Comparison of ENCODE assay signal across 35 cellular contexts in genomic region chr3:42672495-42672894, GRCh38. TPM values are rescaled to one million over a fixed set of nuclear protein-coding genes. Genes with fewer than 3 reads are reported as not detected.
"Had no signal": no experiment of that assay in that cellular context is flagged by ENCODE, and none has a peak within 500 bp of the region (broad histone marks: within the 10 kb centered on the region; RNA-seq: fewer than 3 reads in every experiment).

No MANE protein-coding gene starts in this region.

- H3K27ac ChIP-seq: body of pancreas, brain microvascular endothelial cell, breast epithelium, WERI-Rb-1 had no signal

- H3K9me3 ChIP-seq: body of pancreas, breast epithelium had no signal

- H3K4me1 ChIP-seq: body of pancreas, breast epithelium had no signal

- H3K4me1 Mint-ChIP-seq: activated CD4-positive, alpha-beta T cell treated with anti-CD3 and anti-CD28 coated beads for 36 hours; activated CD4-positive, alpha-beta T cell treated with anti-CD3 and anti-CD28 coated beads, Interleukin-2, amount 10 ng/mL, durations not matched to agents 7 days and 5 days; activated naive CD4-positive, alpha-beta T cell treated with anti-CD3 and anti-CD28 coated beads, Interleukin-2, amount 10 ng/mL, durations not matched to agents 7 days and 5 days; activated naive CD4-positive, alpha-beta T cell treated with anti-CD3 and anti-CD28 coated beads, Interleukin-2, amount 50 U/mL, for 24 hours; activated naive CD8-positive, alpha-beta T cell treated with anti-CD3 and anti-CD28 coated beads, Interleukin-2, amount 10 ng/mL, durations not matched to agents 7 days and 5 days; activated naive CD8-positive, alpha-beta T cell treated with anti-CD3 and anti-CD28 coated beads, Interleukin-2, amount 50 U/mL, for 24 hours had no signal

- H3K27me3 Mint-ChIP-seq: activated naive CD4-positive, alpha-beta T cell treated with anti-CD3 and anti-CD28 coated beads, Interleukin-2, amount 50 U/mL, for 24 hours; activated T-cell treated with anti-CD3 and anti-CD28 coated beads, Interleukin-2, amount 50 U/mL, for 24 hours had no signal

- H3K27me3 ChIP-seq: body of pancreas, brain microvascular endothelial cell, breast epithelium had no signal

- H3K36me3 ChIP-seq: brain microvascular endothelial cell, breast epithelium, WERI-Rb-1 had no signal

- DNase-seq: activated CD4-positive, alpha-beta T cell treated with anti-CD3 and anti-CD28 coated beads for 1 hour; activated CD4-positive, alpha-beta T cell treated with anti-CD3 and anti-CD28 coated beads for 36 hours; activated CD4-positive, alpha-beta T cell treated with anti-CD3 and anti-CD28 coated beads for 48 hours; activated CD4-positive, alpha-beta T cell treated with anti-CD3 and anti-CD28 coated beads, Interleukin-2, amount 10 ng/mL, durations not matched to agents 7 days and 5 days; activated CD4-positive, alpha-beta T cell treated with anti-CD3 and anti-CD28 coated beads, Interleukin-2, amount 50 U/mL, for 48 hours; activated CD4-positive, CD25-positive, alpha-beta regulatory T cell; activated CD8-positive, alpha-beta memory T cell treated with anti-CD3 and anti-CD28 coated beads, Interleukin-2, amount 50 U/mL, for 48 hours; activated effector memory CD4-positive, alpha-beta T cell treated with Interleukin-2 at 50 U/mL for 16 hours; activated gamma-delta T cell treated with Interleukin-2 at 50 U/mL for 16 hours; activated naive CD4-positive, alpha-beta T cell; activated naive CD4-positive, alpha-beta T cell treated with anti-CD3 and anti-CD28 coated beads, Interleukin-2, amount 10 ng/mL, durations not matched to agents 7 days and 5 days; activated naive CD8-positive, alpha-beta T cell treated with anti-CD3 and anti-CD28 coated beads, Interleukin-2, amount 10 ng/mL, durations not matched to agents 7 days and 5 days; activated naive CD8-positive, alpha-beta T cell treated with anti-CD3 and anti-CD28 coated beads, Interleukin-2, amount 50 U/mL, for 24 hours; activated T-cell treated with anti-CD3 and anti-CD28 coated beads, Interleukin-2, amount 50 U/mL, for 24 hours; activated T-cell treated with anti-CD3 and anti-CD28 coated beads, Interleukin-2, amount 50 U/mL, for 48 hours; body of pancreas; brain microvascular endothelial cell; central memory CD4-positive, alpha-beta T cell; T-helper 1 cell; T-helper 2 cell; T-helper 9 cell had no signal

- ATAC-seq: activated CD4-positive, alpha-beta T cell treated with anti-CD3 and anti-CD28 coated beads for 36 hours; activated CD4-positive, CD25-positive, alpha-beta regulatory T cell treated with anti-CD3 and anti-CD28 coated beads, Interleukin-2, amount 50 U/mL, for 24 hours; activated CD8-positive, alpha-beta T cell treated with anti-CD3 and anti-CD28 coated beads for 36 hours; activated naive CD8-positive, alpha-beta T cell treated with anti-CD3 and anti-CD28 coated beads, Interleukin-2, amount 50 U/mL, for 24 hours; body of pancreas; WTC11 had no signal

- H3K4me3 Mint-ChIP-seq: activated CD4-positive, alpha-beta T cell treated with anti-CD3 and anti-CD28 coated beads for 36 hours; activated CD4-positive, alpha-beta T cell treated with anti-CD3 and anti-CD28 coated beads, Interleukin-2, amount 10 ng/mL, durations not matched to agents 7 days and 5 days; activated CD8-positive, alpha-beta T cell treated with anti-CD3 and anti-CD28 coated beads for 36 hours; activated naive CD4-positive, alpha-beta T cell treated with anti-CD3 and anti-CD28 coated beads, Interleukin-2, amount 10 ng/mL, durations not matched to agents 7 days and 5 days; activated naive CD4-positive, alpha-beta T cell treated with anti-CD3 and anti-CD28 coated beads, Interleukin-2, amount 50 U/mL, for 24 hours; activated naive CD8-positive, alpha-beta T cell; activated naive CD8-positive, alpha-beta T cell treated with anti-CD3 and anti-CD28 coated beads, Interleukin-2, amount 10 ng/mL, durations not matched to agents 7 days and 5 days; activated naive CD8-positive, alpha-beta T cell treated with anti-CD3 and anti-CD28 coated beads, Interleukin-2, amount 50 U/mL, for 24 hours; activated T-cell treated with anti-CD3 and anti-CD28 coated beads, Interleukin-2, amount 50 U/mL, for 24 hours; T-helper 1 cell treated with Interleukin-12 subunit alpha and Interleukin-12 subunit beta and Interleukin-4 antibody, amounts not matched to agents 30 μg/mL and 1 μg/mL, for 36 hours; T-helper 2 cell treated with Interferon-gamma antibody and Interleukin-4, amounts not matched to agents 5 μg/mL and 100 μg/mL, for 36 hours; WTC11 had no signal

- H3K4me3 ChIP-seq: body of pancreas, breast epithelium had no signal

- H3K36me3 Mint-ChIP-seq: activated naive CD4-positive, alpha-beta T cell treated with anti-CD3 and anti-CD28 coated beads, Interleukin-2, amount 10 ng/mL, durations not matched to agents 7 days and 5 days; activated naive CD4-positive, alpha-beta T cell treated with anti-CD3 and anti-CD28 coated beads, Interleukin-2, amount 50 U/mL, for 24 hours; activated naive CD8-positive, alpha-beta T cell treated with anti-CD3 and anti-CD28 coated beads, Interleukin-2, amount 10 ng/mL, durations not matched to agents 7 days and 5 days; WTC11 had no signal

- H3K27ac Mint-ChIP-seq: activated CD4-positive, alpha-beta T cell treated with anti-CD3 and anti-CD28 coated beads for 36 hours; activated CD4-positive, alpha-beta T cell treated with anti-CD3 and anti-CD28 coated beads, Interleukin-2, amount 10 ng/mL, durations not matched to agents 7 days and 5 days; activated CD8-positive, alpha-beta T cell treated with anti-CD3 and anti-CD28 coated beads for 36 hours; activated naive CD4-positive, alpha-beta T cell treated with anti-CD3 and anti-CD28 coated beads, Interleukin-2, amount 10 ng/mL, durations not matched to agents 7 days and 5 days; activated naive CD4-positive, alpha-beta T cell treated with anti-CD3 and anti-CD28 coated beads, Interleukin-2, amount 50 U/mL, for 24 hours; activated naive CD8-positive, alpha-beta T cell; activated naive CD8-positive, alpha-beta T cell treated with anti-CD3 and anti-CD28 coated beads, Interleukin-2, amount 10 ng/mL, durations not matched to agents 7 days and 5 days; activated naive CD8-positive, alpha-beta T cell treated with anti-CD3 and anti-CD28 coated beads, Interleukin-2, amount 50 U/mL, for 24 hours; activated T-cell treated with anti-CD3 and anti-CD28 coated beads, Interleukin-2, amount 50 U/mL, for 24 hours; activated T-helper 2 cell treated with anti-CD3 and anti-CD28 coated beads, Interferon-gamma antibody, Interleukin-2, Interleukin-4, amounts not matched to agents 10 μg/mL and 5 μg/mL and 100 μg/mL, durations not matched to agents 14 hours and 24 hours and 36 hours; T-helper 1 cell treated with Interleukin-12 subunit alpha and Interleukin-12 subunit beta and Interleukin-4 antibody, amounts not matched to agents 30 μg/mL and 1 μg/mL, for 36 hours; T-helper 2 cell treated with Interferon-gamma antibody and Interleukin-4, amounts not matched to agents 5 μg/mL and 100 μg/mL, for 36 hours; WTC11 had no signal

RNA-seq across cellular contexts. Expression of gene KLHL40, which starts 12.8 kb away (rescaled TPM):
- total RNA-seq: activated CD4-positive, alpha-beta T cell treated with anti-CD3 and anti-CD28 coated beads for 36 hours; activated CD4-positive, alpha-beta T cell treated with anti-CD3 and anti-CD28 coated beads, Interleukin-2, amount 10 ng/mL, durations not matched to agents 7 days and 5 days; activated CD8-positive, alpha-beta memory T cell treated with anti-CD3 and anti-CD28 coated beads for 36 hours; activated CD8-positive, alpha-beta T cell treated with anti-CD3 and anti-CD28 coated beads for 36 hours; activated naive CD8-positive, alpha-beta T cell treated with anti-CD3 and anti-CD28 coated beads, Interleukin-2, amount 10 ng/mL, durations not matched to agents 7 days and 5 days; activated T-helper 2 cell treated with anti-CD3 and anti-CD28 coated beads, Interferon-gamma antibody, Interleukin-2, Interleukin-4, amounts not matched to agents 10 μg/mL and 5 μg/mL and 100 μg/mL, durations not matched to agents 14 hours and 24 hours and 36 hours; aorta; astrocyte; body of pancreas; breast epithelium; WTC11 had no signal

RNA-seq across cellular contexts. Expression of gene HHATL, which starts 30.1 kb away (rescaled TPM):
- total RNA-seq: activated CD4-positive, alpha-beta T cell treated with anti-CD3 and anti-CD28 coated beads for 36 hours; activated CD4-positive, alpha-beta T cell treated with anti-CD3 and anti-CD28 coated beads, Interleukin-2, amount 10 ng/mL, durations not matched to agents 7 days and 5 days; activated CD8-positive, alpha-beta memory T cell treated with anti-CD3 and anti-CD28 coated beads for 36 hours; activated CD8-positive, alpha-beta T cell treated with anti-CD3 and anti-CD28 coated beads for 36 hours; activated naive CD8-positive, alpha-beta T cell treated with anti-CD3 and anti-CD28 coated beads, Interleukin-2, amount 10 ng/mL, durations not matched to agents 7 days and 5 days; activated T-helper 2 cell treated with anti-CD3 and anti-CD28 coated beads, Interferon-gamma antibody, Interleukin-2, Interleukin-4, amounts not matched to agents 10 μg/mL and 5 μg/mL and 100 μg/mL, durations not matched to agents 14 hours and 24 hours and 36 hours; aorta; astrocyte; cerebellum had no signal
